ENCODE assay signal across 1 cellular context in the genomic region with DNA sequence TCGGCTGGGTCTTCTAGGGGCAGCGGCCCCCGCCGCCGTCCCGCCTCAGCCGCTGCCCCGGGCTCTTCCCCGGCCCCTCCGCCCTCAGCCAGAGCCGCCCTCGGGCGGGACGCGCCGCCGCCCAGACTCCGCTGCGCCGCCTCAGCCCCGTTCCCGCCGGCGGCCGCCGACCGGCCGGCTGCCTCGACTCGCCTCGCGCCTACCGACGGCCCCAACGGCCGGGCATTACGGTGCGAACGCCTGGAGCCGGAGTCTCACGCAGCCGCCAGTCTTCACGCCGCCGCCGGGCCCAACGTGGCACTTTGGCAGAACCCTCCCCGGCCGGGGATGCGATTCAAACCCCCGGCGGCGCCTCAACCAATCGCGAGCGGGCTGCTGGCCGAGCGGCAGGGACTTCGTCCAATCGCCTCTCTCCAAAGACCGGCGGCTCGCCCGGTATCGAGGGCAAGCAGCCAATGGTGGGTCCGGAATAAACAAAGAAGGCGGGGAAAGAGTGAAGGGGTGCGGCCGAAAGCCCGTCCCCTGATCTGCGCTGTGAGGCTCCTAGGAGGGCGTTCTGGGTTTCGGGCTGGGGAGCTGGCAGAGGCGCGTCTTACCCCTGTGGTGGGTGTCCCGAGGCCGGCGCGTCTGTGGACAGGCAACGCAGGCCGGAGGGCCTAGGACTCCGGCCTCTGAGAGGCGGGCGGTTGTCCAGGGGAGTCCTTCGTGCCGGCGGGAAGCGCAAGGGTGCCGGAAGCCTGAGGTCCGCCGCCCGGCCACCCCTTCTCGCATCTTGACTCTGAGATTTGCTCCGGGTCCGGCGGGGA.
TF ChIP-seq lines count a peak whose summit lies in the region.

Gene CDR2, minus strand, starts transcription at position 309 of the 806 bp plus-strand sequence. CDS start 310 bp downstream, outside the sequence.

TF ChIP-seq in HepG2, 621 proteins besides CTCF, POLR2A, EP300 and RAD21 (continued from another document and continues in another):
- peak; percentile 29; the same call in 1 of the 2 replicates for TF ChIP-seq RERE (CRISPR knock-in tag; IDR thresholded peaks at IDR 0.05; ENCODE audit: low read depth)
- no peak for TF ChIP-seq CENPX (CRISPR knock-in tag; IDR thresholded peaks at IDR 0.05)
- TF ChIP-seq DBP (CRISPR knock-in tag; IDR thresholded peaks at IDR 0.05; ENCODE audit: not compliant biosample characterization), result no peak
- TF ChIP-seq, protein P1, sequence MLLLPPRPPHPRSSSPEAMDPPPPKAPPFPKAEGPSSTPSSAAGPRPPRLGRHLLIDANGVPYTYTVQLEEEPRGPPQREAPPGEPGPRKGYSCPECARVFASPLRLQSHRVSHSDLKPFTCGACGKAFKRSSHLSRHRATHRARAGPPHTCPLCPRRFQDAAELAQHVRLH (CRISPR knock-in tag; IDR thresholded peaks at IDR 0.05; ENCODE audit: borderline replicate concordance, low read depth), result peak; percentile 60
- no peak; the same call in 1 of the 2 replicates for TF ChIP-seq RNF2 (conservative IDR thresholded peaks at IDR 0.05; ENCODE audit: low read depth)
- peak; percentile 91 for TF ChIP-seq ZBTB42 (CRISPR knock-in tag; IDR thresholded peaks at IDR 0.05)
- TF ChIP-seq, protein P2, sequence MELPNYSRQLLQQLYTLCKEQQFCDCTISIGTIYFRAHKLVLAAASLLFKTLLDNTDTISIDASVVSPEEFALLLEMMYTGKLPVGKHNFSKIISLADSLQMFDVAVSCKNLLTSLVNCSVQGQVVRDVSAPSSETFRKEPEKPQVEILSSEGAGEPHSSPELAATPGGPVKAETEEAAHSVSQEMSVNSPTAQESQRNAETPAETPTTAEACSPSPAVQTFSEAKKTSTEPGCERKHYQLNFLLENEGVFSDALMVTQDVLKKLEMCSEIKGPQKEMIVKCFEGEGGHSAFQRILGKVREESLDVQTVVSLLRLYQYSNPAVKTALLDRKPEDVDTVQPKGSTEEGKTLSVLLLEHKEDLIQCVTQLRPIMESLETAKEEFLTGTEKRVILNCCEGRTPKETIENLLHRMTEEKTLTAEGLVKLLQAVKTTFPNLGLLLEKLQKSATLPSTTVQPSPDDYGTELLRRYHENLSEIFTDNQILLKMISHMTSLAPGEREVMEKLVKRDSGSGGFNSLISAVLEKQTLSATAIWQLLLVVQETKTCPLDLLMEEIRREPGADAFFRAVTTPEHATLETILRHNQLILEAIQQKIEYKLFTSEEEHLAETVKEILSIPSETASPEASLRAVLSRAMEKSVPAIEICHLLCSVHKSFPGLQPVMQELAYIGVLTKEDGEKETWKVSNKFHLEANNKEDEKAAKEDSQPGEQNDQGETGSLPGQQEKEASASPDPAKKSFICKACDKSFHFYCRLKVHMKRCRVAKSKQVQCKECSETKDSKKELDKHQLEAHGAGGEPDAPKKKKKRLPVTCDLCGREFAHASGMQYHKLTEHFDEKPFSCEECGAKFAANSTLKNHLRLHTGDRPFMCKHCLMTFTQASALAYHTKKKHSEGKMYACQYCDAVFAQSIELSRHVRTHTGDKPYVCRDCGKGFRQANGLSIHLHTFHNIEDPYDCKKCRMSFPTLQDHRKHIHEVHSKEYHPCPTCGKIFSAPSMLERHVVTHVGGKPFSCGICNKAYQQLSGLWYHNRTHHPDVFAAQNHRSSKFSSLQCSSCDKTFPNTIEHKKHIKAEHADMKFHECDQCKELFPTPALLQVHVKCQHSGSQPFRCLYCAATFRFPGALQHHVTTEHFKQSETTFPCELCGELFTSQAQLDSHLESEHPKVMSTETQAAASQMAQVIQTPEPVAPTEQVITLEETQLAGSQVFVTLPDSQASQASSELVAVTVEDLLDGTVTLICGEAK (IDR thresholded peaks at IDR 0.05), result no peak
- TF ChIP-seq, protein P2 (CRISPR knock-in tag; IDR thresholded peaks at IDR 0.05), result peak; percentile 53; the same call in 1 of the 2 replicates
- no peak for TF ChIP-seq IKZF1 (IDR thresholded peaks at IDR 0.05)
- no peak for TF ChIP-seq ZNF850 (CRISPR knock-in tag; conservative IDR thresholded peaks at IDR 0.05)
- no peak for TF ChIP-seq CEBPB (IDR thresholded peaks at IDR 0.05; ENCODE audit: borderline replicate concordance, low read depth, low read length)
- peak; percentile 64; the same call in 1 of the 2 replicates for TF ChIP-seq ARID5B (CRISPR knock-in tag; IDR thresholded peaks at IDR 0.05)
- TF ChIP-seq USF2 (IDR thresholded peaks at IDR 0.05; ENCODE audit: low read depth, low read length), result no peak
- no peak for TF ChIP-seq USF2 (CRISPR knock-in tag; IDR thresholded peaks at IDR 0.05; ENCODE audit: borderline replicate concordance)
- no peak for TF ChIP-seq NFE2 (CRISPR knock-in tag; IDR thresholded peaks at IDR 0.05)
- TF ChIP-seq HNRNPL (IDR thresholded peaks at IDR 0.05; ENCODE audit: low read depth, low read length), result peak; percentile 86
